Comparison of ENCODE assay signal across 14 cellular contexts in genomic region chr2:199379251-199379650, GRCh38.
A peak's percentile ranks its signal among the peaks of the same experiment; 100 is the strongest.
DNase-seq lines count a peak whose midpoint lies in the region; ATAC-seq, FAIRE-seq and TF ChIP-seq lines count a peak whose summit lies in the region.
"Had no signal": no experiment of that assay in that cellular context is flagged by ENCODE, and none has a peak within 500 bp of the region (broad histone marks: within the 10 kb centered on the region; RNA-seq: fewer than 3 reads in every experiment).

No MANE protein-coding gene starts in this region.

- TF ChIP-seq EP300 in A549 (IDR thresholded peaks at IDR 0.05) = no peak

- in situ Hi-C loops in Panc1 (cut with HindIII; ENCODE audit: low pct_unique_long_range_greater_than_20kb, low sequenced_read_pairs) = no loop called here

- no TSS peak for BruUV-seq in Panc1 (replicated peaks; lab: Mats Ljungman, UMichigan)

- no peak for TF ChIP-seq POLR2A in A549 (IDR thresholded peaks at IDR 0.05; ENCODE audit: low read length)

- CTCF ChIA-PET in A549 (lab: Yijun Ruan, JAX) (no interaction called here), Panc1 (lab: Charles Lee) (interaction anchor here (0.9 kb wide), 1 partner anchor 480 kb away, joined by 3 read pairs; no protein-coding TSS in a partner anchor)

- peaks cover 8% of the 10 kb centered on the region; the same call in 1 of the 2 replicates for H3K36me3 ChIP-seq in Panc1 (ENCODE audit: control insufficient read depth, insufficient read depth, low read length)
- H3K36me3 ChIP-seq: thyroid gland had no signal

- no peaks in the 10 kb centered on the region for H3K27me3 ChIP-seq in Panc1 (ENCODE audit: control insufficient read depth, insufficient read depth, low read length)
- H3K27me3 ChIP-seq: thyroid gland had no signal

- DNase-seq in A549 (ENCODE audit: low read depth in 1 of 2, low spot score in 1 of 2) = peak in 1 of 2 experiments; percentile 18
- DNase-seq in HCEC 1CT = peak; percentile 89
- DNase-seq in Panc1 (ENCODE audit: low read depth, low spot score) = peak; percentile 36
- peak; percentile 79 for DNase-seq in fibroblast of mammary gland (ENCODE audit: low read depth)
- no peak for DNase-seq in type B pancreatic cell (ENCODE audit: extremely low spot score, unreplicated experiment)
- no peak for DNase-seq in NOMO-1 treated with DMSO at 0.1 percent for 48 hours (lab: John Stamatoyannopoulos, UW; ENCODE audit: unreplicated experiment)
- no peak for DNase-seq in stimulated activated CD4-positive, alpha-beta T cell treated with anti-CD3 and anti-CD28 coated beads, Interleukin-2, amount 100 ng/mL, for 48 hours
- DNase-seq: activated naive CD8-positive, alpha-beta T cell treated with anti-CD3 and anti-CD28 coated beads, Interleukin-2, amount 50 U/mL, for 24 hours; endodermal cell; thyroid gland had no signal

- FAIRE-seq in A549 (lab: Jason Lieb, UNC) = no peak

- H3K4me1 Mint-ChIP-seq in type B pancreatic cell (ENCODE audit: unreplicated experiment) = no peaks in the 10 kb centered on the region
- H3K4me1 Mint-ChIP-seq: activated naive CD8-positive, alpha-beta T cell treated with anti-CD3 and anti-CD28 coated beads, Interleukin-2, amount 50 U/mL, for 24 hours; B cell; endodermal cell had no signal

- H3K27ac ChIP-seq in A549 (no peak overlapping the region), Panc1 (ENCODE audit: low read length) (no peak overlapping the region)
- H3K27ac ChIP-seq: thyroid gland had no signal

- intact Hi-C loops in Panc1 (cut with micrococcal nuclease; ENCODE audit: unreplicated experiment) = no loop called here

- POLR2A ChIA-PET in A549 (lab: Yijun Ruan, JAX) = no interaction called here
- POLR2A ChIA-PET in Panc1 (lab: Charles Lee) = no interaction called here

- peaks cover 13% of the 10 kb centered on the region for H3K36me3 Mint-ChIP-seq in type B pancreatic cell

- 88% methylated on average over 2 of the region's 2 CpGs for WGBS in A549 (ENCODE audit: missing lambda C conversion rate)

- H3K27me3 Mint-ChIP-seq in type B pancreatic cell = no peaks in the 10 kb centered on the region

- ATAC-seq in A549 (no peak; a peak in 2 of 6 replicates), Panc1 (peak; percentile 72; the same call in 1 of the 2 replicates), HG02870 (IDR thresholded peaks at IDR 0.05; ENCODE audit: unreplicated experiment) (no peak)
- ATAC-seq: activated naive CD8-positive, alpha-beta T cell treated with anti-CD3 and anti-CD28 coated beads, Interleukin-2, amount 50 U/mL, for 24 hours; right cardiac atrium had no signal

- H3K4me2 ChIP-seq in A549 = 0 out of 3 replicates have a peak overlapping the region, but pooled peaks have one; percentile 17

- no peak overlapping the region for H3K4me3 Mint-ChIP-seq in type B pancreatic cell
- H3K4me3 Mint-ChIP-seq: activated naive CD8-positive, alpha-beta T cell treated with anti-CD3 and anti-CD28 coated beads, Interleukin-2, amount 50 U/mL, for 24 hours; B cell; endodermal cell; T-helper 2 cell treated with Interferon-gamma antibody and Interleukin-4, amounts not matched to agents 5 μg/mL and 100 μg/mL, for 36 hours had no signal

- TF ChIP-seq CTCF in A549 (IDR thresholded peaks at IDR 0.05) = no peak
- TF ChIP-seq CTCF in Panc1 (IDR thresholded peaks at IDR 0.05) = no peak
- TF ChIP-seq CTCF in fibroblast of mammary gland (conservative IDR thresholded peaks at IDR 0.05; ENCODE audit: control insufficient read depth, insufficient read depth, low read depth, low read length) = no peak
- no peak for TF ChIP-seq CTCF in type B pancreatic cell (conservative IDR thresholded peaks at IDR 0.05)

- no peaks in the 10 kb centered on the region for H3K9me3 Mint-ChIP-seq in type B pancreatic cell
- H3K9me3 Mint-ChIP-seq: activated naive CD8-positive, alpha-beta T cell treated with anti-CD3 and anti-CD28 coated beads, Interleukin-2, amount 50 U/mL, for 24 hours; endodermal cell; T-helper 2 cell treated with Interferon-gamma antibody and Interleukin-4, amounts not matched to agents 5 μg/mL and 100 μg/mL, for 36 hours had no signal

- TF ChIP-seq RAD21 in A549 (conservative IDR thresholded peaks at IDR 0.05 in 1 of 2, IDR thresholded peaks at IDR 0.05 in 1 of 2) = no peak

- H3K4me1 ChIP-seq in A549 (peaks cover 11% of the 10 kb centered on the region; the same call in 2 of the 3 replicates), Panc1 (ENCODE audit: control insufficient read depth, insufficient read depth, low read length) (no peaks in the 10 kb centered on the region; the same call in none of the 2 replicates)
- H3K4me1 ChIP-seq: thyroid gland had no signal

- no peak overlapping the region for H3K27ac Mint-ChIP-seq in type B pancreatic cell
- H3K27ac Mint-ChIP-seq: activated naive CD8-positive, alpha-beta T cell treated with anti-CD3 and anti-CD28 coated beads, Interleukin-2, amount 50 U/mL, for 24 hours; B cell; endodermal cell; T-helper 2 cell treated with Interferon-gamma antibody and Interleukin-4, amounts not matched to agents 5 μg/mL and 100 μg/mL, for 36 hours had no signal

- no peaks in the 10 kb centered on the region for H3K9me3 ChIP-seq in A549
- no peaks in the 10 kb centered on the region for H3K9me3 ChIP-seq in Panc1 (ENCODE audit: control insufficient read depth, insufficient read depth, low read depth, low read length)
- H3K9me3 ChIP-seq: thyroid gland had no signal

- H3K4me3 ChIP-seq in A549 (no peak overlapping the region), Panc1 (ENCODE audit: low read depth in 2 of 2, low read length in 2 of 2) (no peak overlapping the region), fibroblast of mammary gland (ENCODE audit: control insufficient read depth, low read depth, low read length) (no peak overlapping the region)
- H3K4me3 ChIP-seq: thyroid gland had no signal

TF ChIP-seq in A549, 52 proteins besides CTCF, POLR2A, EP300 and RAD21:
- TF ChIP-seq NR3C1 (IDR thresholded peaks at IDR 0.05) = no peak
- no peak for TF ChIP-seq HOXA7 (CRISPR knock-in tag; IDR thresholded peaks at IDR 0.05)
- TF ChIP-seq CEBPB (IDR thresholded peaks at IDR 0.05) = no peak
- no peak for TF ChIP-seq ZFP36 (IDR thresholded peaks at IDR 0.05; ENCODE audit: borderline replicate concordance, partially characterized antibody)
- no peak for TF ChIP-seq KDM5A (IDR thresholded peaks at IDR 0.05)
- no peak for TF ChIP-seq EHMT2 (IDR thresholded peaks at IDR 0.05; ENCODE audit: low read depth)
- no peak for TF ChIP-seq POLR2AphosphoS2 (conservative IDR thresholded peaks at IDR 0.05; ENCODE audit: low read length)
- no peak for TF ChIP-seq JUN (IDR thresholded peaks at IDR 0.05)
- no peak for TF ChIP-seq MAZ (IDR thresholded peaks at IDR 0.05; ENCODE audit: borderline replicate concordance, low read depth, low read length)
- no peak for TF ChIP-seq FOSL2 (IDR thresholded peaks at IDR 0.05)
- TF ChIP-seq FOSL2 (CRISPR knock-in tag; IDR thresholded peaks at IDR 0.05) = no peak; the same call in 1 of the 2 replicates
- no peak for TF ChIP-seq ATOH8 (CRISPR knock-in tag; IDR thresholded peaks at IDR 0.05; ENCODE audit: low read depth)
- no peak for TF ChIP-seq RNF2 (IDR thresholded peaks at IDR 0.05; ENCODE audit: borderline replicate concordance, low read depth)
- no peak for TF ChIP-seq TFCP2L1 (CRISPR knock-in tag; IDR thresholded peaks at IDR 0.05)
- TF ChIP-seq HES2 (IDR thresholded peaks at IDR 0.05) = no peak
- TF ChIP-seq MYC (IDR thresholded peaks at IDR 0.05; ENCODE audit: borderline replicate concordance, low read length) = no peak
- no peak for TF ChIP-seq RFX5 (IDR thresholded peaks at IDR 0.05)
- TF ChIP-seq FOSB (CRISPR knock-in tag; IDR thresholded peaks at IDR 0.05) = no peak
- TF ChIP-seq MAX (IDR thresholded peaks at IDR 0.05) = no peak

Comparison
In these comparisons a context has a peak if more than half of its experiments do, and no peak if none do; other contexts are left out.
1. DNase-seq: peak in HCEC 1CT (single experiment), Panc1 (single experiment) and fibroblast of mammary gland (single experiment); none in type B pancreatic cell (single experiment), NOMO-1 treated with DMSO at 0.1 percent for 48 hours (single experiment) and stimulated activated CD4-positive, alpha-beta T cell treated with anti-CD3 and anti-CD28 coated beads, Interleukin-2, amount 100 ng/mL, for 48 hours (0 of 2).